ENCODE assay signal across 23 cellular contexts in the genomic region with DNA sequence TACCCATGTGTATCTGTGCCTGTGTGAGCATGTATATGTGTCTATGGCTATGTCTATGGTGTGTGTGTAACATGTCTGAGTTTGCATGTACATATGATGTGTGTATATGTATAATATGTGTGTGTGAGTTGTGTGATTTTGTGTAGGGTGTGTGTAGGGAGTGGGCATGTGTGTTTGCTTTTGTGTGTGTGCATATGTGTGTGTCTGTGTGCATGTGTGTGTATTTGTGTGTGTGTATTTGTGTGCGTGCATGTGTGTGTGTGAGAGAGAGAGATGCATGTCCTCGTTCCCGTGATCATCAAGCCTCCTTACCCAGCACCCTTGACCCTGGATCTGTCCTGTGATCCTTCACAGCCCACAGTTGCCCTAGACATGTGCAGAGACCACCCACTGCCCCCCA.
"Had no signal": no experiment of that assay in that cellular context is flagged by ENCODE, and none has a peak within 500 bp of the region (broad histone marks: within the 10 kb centered on the region; RNA-seq: fewer than 3 reads in every experiment).

No MANE protein-coding gene starts in this region.

- H3K27me3 Mint-ChIP-seq: activated CD4-positive, alpha-beta T cell treated with anti-CD3 and anti-CD28 coated beads for 36 hours; activated CD8-positive, alpha-beta memory T cell treated with anti-CD3 and anti-CD28 coated beads, Interleukin-2, amount 10 ng/mL, durations not matched to agents 7 days and 5 days; activated naive CD8-positive, alpha-beta T cell; stimulated activated naive CD8-positive, alpha-beta T cell treated with anti-CD3 and anti-CD28 coated beads, Interleukin-15, Interleukin-2, amounts not matched to agents 100 ng/mL and 50 ng/mL, for 24 hours had no signal

- H3K4me1 Mint-ChIP-seq: activated CD4-positive, alpha-beta T cell treated with anti-CD3 and anti-CD28 coated beads for 36 hours; stimulated activated effector memory CD8-positive, alpha-beta T cell treated with anti-CD3 and anti-CD28 coated beads, Interleukin-12 subunit alpha, Interleukin-12 subunit beta, amount 100 ng/mL, for 72 hours had no signal

- DNase-seq: activated CD4-positive, alpha-beta T cell treated with anti-CD3 and anti-CD28 coated beads for 36 hours; activated CD4-positive, CD25-positive, alpha-beta regulatory T cell; activated CD8-positive, alpha-beta memory T cell treated with anti-CD3 and anti-CD28 coated beads, Interleukin-2, amount 10 ng/mL, durations not matched to agents 7 days and 5 days; activated CD8-positive, alpha-beta T cell treated with anti-CD3 and anti-CD28 coated beads, Interleukin-2, amount 10 ng/mL, durations not matched to agents 7 days and 5 days; activated naive CD4-positive, alpha-beta T cell treated with Interleukin-2 at 50 U/mL for 16 hours; activated T-cell treated with anti-CD3 and anti-CD28 coated beads, Interleukin-2, amount 50 U/mL, for 48 hours; anterior cingulate cortex; foreskin fibroblast; heart left ventricle; naive thymus-derived CD8-positive, alpha-beta T cell; sigmoid colon; small intestine; stimulated activated CD4-positive, alpha-beta T cell treated with anti-CD3 and anti-CD28 coated beads, Interleukin-4, amount 100 ng/mL, for 24 hours; T-helper 1 cell; upper lobe of right lung had no signal

- H3K36me3 Mint-ChIP-seq: activated CD8-positive, alpha-beta memory T cell treated with anti-CD3 and anti-CD28 coated beads, Interleukin-2, amount 10 ng/mL, durations not matched to agents 7 days and 5 days; activated naive CD8-positive, alpha-beta T cell; naive thymus-derived CD8-positive, alpha-beta T cell; stimulated activated effector memory CD8-positive, alpha-beta T cell treated with anti-CD3 and anti-CD28 coated beads, Interleukin-12 subunit alpha, Interleukin-12 subunit beta, amount 100 ng/mL, for 72 hours had no signal

- H3K27ac ChIP-seq: coronary artery, heart left ventricle, pancreas, prostate gland, sigmoid colon, upper lobe of right lung had no signal

- FAIRE-seq: pancreas, small intestine had no signal

- H3K36me3 ChIP-seq: cardiac muscle cell, heart left ventricle, pancreas, prostate gland, sigmoid colon, upper lobe of right lung had no signal

- ATAC-seq: activated CD4-positive, alpha-beta T cell treated with anti-CD3 and anti-CD28 coated beads for 36 hours; activated CD8-positive, alpha-beta memory T cell treated with anti-CD3 and anti-CD28 coated beads, Interleukin-2, amount 10 ng/mL, durations not matched to agents 7 days and 5 days; activated CD8-positive, alpha-beta T cell treated with anti-CD3 and anti-CD28 coated beads, Interleukin-2, amount 10 ng/mL, durations not matched to agents 7 days and 5 days; esophagus mucosa; heart left ventricle; naive thymus-derived CD8-positive, alpha-beta T cell; pancreas; stimulated activated effector memory CD8-positive, alpha-beta T cell treated with anti-CD3 and anti-CD28 coated beads, Interleukin-12 subunit alpha, Interleukin-12 subunit beta, amount 100 ng/mL, for 72 hours; upper lobe of right lung had no signal

- H3K9me3 ChIP-seq: heart left ventricle, pancreas, prostate gland, sigmoid colon, upper lobe of right lung had no signal

- H3K4me3 ChIP-seq: cardiac muscle cell, coronary artery, heart left ventricle, pancreas, prostate gland, sigmoid colon, upper lobe of right lung had no signal

- H3K4me3 Mint-ChIP-seq: activated CD4-positive, alpha-beta T cell treated with anti-CD3 and anti-CD28 coated beads for 36 hours; activated CD8-positive, alpha-beta memory T cell treated with anti-CD3 and anti-CD28 coated beads, Interleukin-2, amount 10 ng/mL, durations not matched to agents 7 days and 5 days; activated CD8-positive, alpha-beta T cell treated with anti-CD3 and anti-CD28 coated beads, Interleukin-2, amount 10 ng/mL, durations not matched to agents 7 days and 5 days; activated naive CD8-positive, alpha-beta T cell; naive thymus-derived CD8-positive, alpha-beta T cell; stimulated activated effector memory CD8-positive, alpha-beta T cell treated with anti-CD3 and anti-CD28 coated beads, Interleukin-12 subunit alpha, Interleukin-12 subunit beta, amount 100 ng/mL, for 72 hours; stimulated activated naive CD8-positive, alpha-beta T cell treated with anti-CD3 and anti-CD28 coated beads, Interleukin-15, Interleukin-2, amounts not matched to agents 100 ng/mL and 50 ng/mL, for 24 hours had no signal

- H3K27me3 ChIP-seq: cardiac muscle cell, heart left ventricle, pancreas, sigmoid colon, upper lobe of right lung had no signal

- H3K9me3 Mint-ChIP-seq: naive thymus-derived CD8-positive, alpha-beta T cell; stimulated activated effector memory CD8-positive, alpha-beta T cell treated with anti-CD3 and anti-CD28 coated beads, Interleukin-12 subunit alpha, Interleukin-12 subunit beta, amount 100 ng/mL, for 72 hours; stimulated activated naive CD8-positive, alpha-beta T cell treated with anti-CD3 and anti-CD28 coated beads, Interleukin-15, Interleukin-2, amounts not matched to agents 100 ng/mL and 50 ng/mL, for 24 hours had no signal

- H3K4me1 ChIP-seq: pancreas, prostate gland, upper lobe of right lung had no signal

- H3K27ac Mint-ChIP-seq: activated CD4-positive, alpha-beta T cell treated with anti-CD3 and anti-CD28 coated beads for 36 hours; activated CD8-positive, alpha-beta memory T cell treated with anti-CD3 and anti-CD28 coated beads, Interleukin-2, amount 10 ng/mL, durations not matched to agents 7 days and 5 days; activated CD8-positive, alpha-beta T cell treated with anti-CD3 and anti-CD28 coated beads, Interleukin-2, amount 10 ng/mL, durations not matched to agents 7 days and 5 days; activated naive CD8-positive, alpha-beta T cell; stimulated activated naive CD8-positive, alpha-beta T cell treated with anti-CD3 and anti-CD28 coated beads, Interleukin-15, Interleukin-2, amounts not matched to agents 100 ng/mL and 50 ng/mL, for 24 hours had no signal
